Comparison of ENCODE assay signal across 8 cellular contexts in the genomic region with DNA sequence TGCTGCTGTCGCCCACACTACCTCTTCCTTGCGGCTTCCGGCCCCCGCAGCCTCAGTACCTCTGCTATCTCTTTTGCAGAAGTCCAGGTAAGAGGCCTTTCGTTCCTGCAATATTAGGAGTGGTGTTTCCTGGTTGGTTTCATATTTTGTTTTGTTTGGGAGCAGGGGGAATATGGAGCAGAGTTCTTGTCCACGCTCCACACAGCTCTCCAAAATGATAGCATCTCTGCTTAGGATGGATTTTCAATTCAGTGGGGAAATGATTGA. TPM values are rescaled to one million over a fixed set of nuclear protein-coding genes. Genes with fewer than 3 reads are reported as not detected.
A peak's percentile ranks its signal among the peaks of the same experiment; 100 is the strongest.
DNase-seq lines count a peak whose midpoint lies in the region; FAIRE-seq and TF ChIP-seq lines count a peak whose summit lies in the region.

No MANE protein-coding gene starts in this region.

- H3K27me3 ChIP-seq in KMS-11 (ENCODE audit: insufficient read depth, low read depth), result no peaks in the 10 kb centered on the region
- no peaks in the 10 kb centered on the region for H3K27me3 ChIP-seq in effector memory CD4-positive, alpha-beta T cell (replicated peaks; ENCODE audit: control insufficient read depth, insufficient read depth, low read length, poor library complexity, severe bottlenecking)
- no peaks in the 10 kb centered on the region for H3K27me3 ChIP-seq in osteoblast (ENCODE audit: insufficient read depth, low read length)

- H3K27ac ChIP-seq in KMS-11 (peak overlapping the region; percentile 98; the same call in 1 of the 2 replicates), osteoblast (ENCODE audit: low read depth, low read length) (peak overlapping the region; percentile 96)
- H3K27ac ChIP-seq in effector memory CD4-positive, alpha-beta T cell (ENCODE audit: insufficient read depth, low read length, poor library complexity, severe bottlenecking), result peak overlapping the region; percentile 93

- peak overlapping the region; percentile 49; the same call in 1 of the 2 replicates for H2AFZ ChIP-seq in KMS-11 (ENCODE audit: low read depth)
- peak overlapping the region; percentile 98 for H2AFZ ChIP-seq in osteoblast (ENCODE audit: low read length)

- peaks cover 10% of the 10 kb centered on the region; the same call in 1 of the 2 replicates for H3K36me3 ChIP-seq in KMS-11 (ENCODE audit: insufficient read depth)
- H3K36me3 ChIP-seq in effector memory CD4-positive, alpha-beta T cell (ENCODE audit: control insufficient read depth, insufficient read depth, low read length), result peaks cover 33% of the 10 kb centered on the region
- H3K36me3 ChIP-seq in osteoblast (ENCODE audit: insufficient read depth, low read length), result peaks cover 39% of the 10 kb centered on the region

- DNase-seq in GM12891 (ENCODE audit: insufficient read length, low spot score) (no peak), osteoblast (ENCODE audit: insufficient read length, low spot score, missing footprints) (no peak), SW480 (ENCODE audit: low spot score) (no peak), C1 segment of cervical spinal cord (lab: John Stamatoyannopoulos, UW) (no peak), COLO829 (ENCODE audit: low spot score) (no peak), kidney glomerular epithelial cell (lab: John Stamatoyannopoulos, UW) (no peak)
- no peak for DNase-seq in effector memory CD4-positive, alpha-beta T cell

- H3K4me3 ChIP-seq in KMS-11 (IDR thresholded peaks at IDR 0.05; ENCODE audit: insufficient read depth, low read depth, low read length) (no peak overlapping the region), osteoblast (ENCODE audit: insufficient read depth, low read length) (peak overlapping the region; percentile 98)
- H3K4me3 ChIP-seq in effector memory CD4-positive, alpha-beta T cell (ENCODE audit: insufficient read depth, low read depth, low read length, poor library complexity, severe bottlenecking), result peak overlapping the region; percentile 99

- H3K79me2 ChIP-seq in KMS-11 (ENCODE audit: insufficient read depth, low read depth), result peaks cover 35% of the 10 kb centered on the region
- H3K79me2 ChIP-seq in osteoblast (ENCODE audit: insufficient read depth, low read length), result peaks cover 36% of the 10 kb centered on the region

- H3K9me3 ChIP-seq in effector memory CD4-positive, alpha-beta T cell (ENCODE audit: control insufficient read depth, low read length), result no peaks in the 10 kb centered on the region
- H3K9me3 ChIP-seq in osteoblast (ENCODE audit: low read depth, low read length), result no peaks in the 10 kb centered on the region

- peak overlapping the region; percentile 98; the same call in 1 of the 2 replicates for H3K9ac ChIP-seq in KMS-11

- TF ChIP-seq CTCF in KMS-11 (conservative IDR thresholded peaks at IDR 0.05; ENCODE audit: low read depth, low read length) (no peak), osteoblast (IDR thresholded peaks at IDR 0.05; ENCODE audit: extremely low read depth, low read depth, low read length) (no peak)

- FAIRE-seq in GM12891 (lab: Jason Lieb, UNC), result no peak

- H4K20me1 ChIP-seq in KMS-11 (ENCODE audit: insufficient read depth), result no peaks in the 10 kb centered on the region
- H4K20me1 ChIP-seq in osteoblast (ENCODE audit: insufficient read depth, low read length), result peaks cover 17% of the 10 kb centered on the region

- H3K4me1 ChIP-seq in KMS-11 (ENCODE audit: low read depth, poor library complexity, severe bottlenecking) (peaks cover 24% of the 10 kb centered on the region), osteoblast (ENCODE audit: insufficient read depth, low read length) (peaks cover 16% of the 10 kb centered on the region)
- peaks cover 14% of the 10 kb centered on the region for H3K4me1 ChIP-seq in effector memory CD4-positive, alpha-beta T cell (ENCODE audit: control insufficient read depth, insufficient read depth, low read length, poor library complexity, severe bottlenecking)

- H3K4me2 ChIP-seq in KMS-11 (peak overlapping the region; percentile 99), osteoblast (ENCODE audit: insufficient read depth, low read length) (peak overlapping the region; percentile 91)

- no peak for TF ChIP-seq POLR2A in GM12891 (IDR thresholded peaks at IDR 0.05; ENCODE audit: low read depth, low read length)

TF ChIP-seq in GM12891, 5 proteins besides CTCF, POLR2A, EP300 and RAD21:
- TF ChIP-seq TAF1 (IDR thresholded peaks at IDR 0.05; ENCODE audit: low read depth, low read length), result no peak
- TF ChIP-seq POLR2AphosphoS5 (IDR thresholded peaks at IDR 0.05; ENCODE audit: low read depth, low read length), result no peak
- no peak for TF ChIP-seq PAX5 (IDR thresholded peaks at IDR 0.05; ENCODE audit: insufficient read depth, low read length, severe bottlenecking)
- no peak for TF ChIP-seq POU2F2 (IDR thresholded peaks at IDR 0.05; ENCODE audit: low read depth, low read length)
- TF ChIP-seq SPI1 (IDR thresholded peaks at IDR 0.05; ENCODE audit: low read depth, low read length), result peak; percentile 48
TF ChIP-seq in GM12891: peak in this region for 1.

RNA-seq across cellular contexts. Expression of a gene that starts 0.8 kb away (rescaled TPM):
- polyA plus RNA-seq in GM12891 (2012; ENCODE audit: low read depth, missing spikeins), result 213 TPM
- total RNA-seq in osteoblast, result 55.0 and 62.8 TPM in 2 replicates

RNA-seq across cellular contexts. Expression of a gene that starts 48.0 kb away (rescaled TPM):
- 35.4 TPM for polyA plus RNA-seq in GM12891 (2012; ENCODE audit: low read depth, missing spikeins)
- total RNA-seq in osteoblast, result 4.3 and 4.7 TPM in 2 replicates
